In the genomic region with DNA sequence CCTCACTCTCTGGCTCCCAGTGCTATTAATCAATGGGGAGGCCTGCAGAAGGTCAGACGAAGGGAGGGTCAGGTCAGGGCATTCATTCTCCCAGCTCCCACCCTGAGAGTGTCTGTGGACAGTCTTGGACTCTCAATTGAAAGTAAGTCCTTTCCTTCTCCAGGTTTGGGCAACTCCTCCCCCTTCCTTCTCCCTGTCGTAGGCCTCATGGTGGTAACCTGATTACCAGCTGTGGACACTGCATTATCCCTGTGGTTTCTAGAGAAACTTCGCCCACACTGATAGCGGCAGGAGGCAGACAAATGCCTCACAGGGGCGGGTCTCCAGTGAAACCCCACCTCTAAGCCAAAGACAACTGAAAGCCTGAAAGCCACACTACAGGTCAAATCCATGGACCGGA, we compare ENCODE assay signal across 8 cellular contexts. TPM values are rescaled to one million over a fixed set of nuclear protein-coding genes. Genes with fewer than 3 reads are reported as not detected.
DNase-seq lines count a peak whose midpoint lies in the region; ATAC-seq, FAIRE-seq and TF ChIP-seq lines count a peak whose summit lies in the region.

No MANE protein-coding gene starts in this region.

- H3K27ac ChIP-seq in CD4-positive, alpha-beta memory T cell (ENCODE audit: low read depth, low read length): peak overlapping the region; percentile 25
- peak overlapping the region; percentile 57 for H3K27ac ChIP-seq in HL-60 (replicated peaks)
- H3K27ac ChIP-seq in mesendoderm (ENCODE audit: low read depth, low read length): peak overlapping the region; percentile 35

- H3K27me3 Mint-ChIP-seq in CD4-positive, alpha-beta memory T cell: no peaks in the 10 kb centered on the region

- H3K36me3 Mint-ChIP-seq in CD4-positive, alpha-beta memory T cell: peaks cover 2 to 9% of the 10 kb centered on the region in 2 donors

- no peak overlapping the region for H2BK5ac ChIP-seq in mesendoderm (ENCODE audit: low read length)

- no peak overlapping the region for H3K4me3 ChIP-seq in CD4-positive, alpha-beta memory T cell (ENCODE audit: low read length in 2 of 2)
- H3K4me3 ChIP-seq in HL-60 (replicated peaks; ENCODE audit: insufficient read depth, low read length) (no peak overlapping the region), mesendoderm (ENCODE audit: low read length) (no peak overlapping the region)

- ATAC-seq in HG03095 (IDR thresholded peaks at IDR 0.05; ENCODE audit: unreplicated experiment): no peak

- CTCF ChIA-PET in CD4-positive, alpha-beta memory T cell (lab: Charles Lee; ENCODE audit: partially characterized antibody): interaction anchor here (0.7 to 3.7 kb wide), 7 partner anchors 8 to 65 kb away, joined by 3 to 17 read pairs (median 3); no protein-coding TSS in a partner anchor

- TF ChIP-seq POLR2A in GM12892 (IDR thresholded peaks at IDR 0.05; ENCODE audit: low read depth, low read length): no peak

- H3K23ac ChIP-seq in mesendoderm (ENCODE audit: low read length): no peak overlapping the region

- H3K27me3 ChIP-seq in CD4-positive, alpha-beta memory T cell (ENCODE audit: insufficient read depth, low read length): no peaks in the 10 kb centered on the region
- H3K27me3 ChIP-seq in HL-60 (ENCODE audit: insufficient read depth, poor library complexity, severe bottlenecking): no peaks in the 10 kb centered on the region
- no peaks in the 10 kb centered on the region for H3K27me3 ChIP-seq in mesendoderm (ENCODE audit: insufficient read depth, low read length, poor library complexity)

- H3K27ac Mint-ChIP-seq in CD4-positive, alpha-beta memory T cell: peak overlapping the region; percentile 76 to 95 (median 88)

- H3K4me3 Mint-ChIP-seq in CD4-positive, alpha-beta memory T cell: peak overlapping the region in 7 of 8 donors; percentile 59 to 92 (median 78)

- no peaks in the 10 kb centered on the region for H3K9me3 ChIP-seq in CD4-positive, alpha-beta memory T cell (ENCODE audit: control insufficient read depth in 1 of 2, low read length in 2 of 2)

- no peak overlapping the region for H4K8ac ChIP-seq in mesendoderm (ENCODE audit: low read depth, low read length)

- no peak overlapping the region for H2AK5ac ChIP-seq in mesendoderm (ENCODE audit: low read length)

- H3K9ac ChIP-seq in mesendoderm (ENCODE audit: low read length): peak overlapping the region; percentile 7

- peaks cover 0 to under 1% (median 0%) of the 10 kb centered on the region in 8 donors for H3K9me3 Mint-ChIP-seq in CD4-positive, alpha-beta memory T cell

- no peak for FAIRE-seq in GM12892 (lab: Jason Lieb, UNC)

- no peak overlapping the region for H3K18ac ChIP-seq in mesendoderm (ENCODE audit: low read length)

- no peak overlapping the region for H4K5ac ChIP-seq in mesendoderm (ENCODE audit: low read length)

- H3K79me1 ChIP-seq in mesendoderm (ENCODE audit: low read length): peaks cover 14% of the 10 kb centered on the region

- H3K4me1 Mint-ChIP-seq in CD4-positive, alpha-beta memory T cell: peaks cover 66 to 100% (median 86%) of the 10 kb centered on the region in 4 donors

- H3K4me2 ChIP-seq in mesendoderm (ENCODE audit: low read length): peak overlapping the region; percentile 22

- POLR2A ChIA-PET in CD4-positive, alpha-beta memory T cell (lab: Charles Lee; ENCODE audit: partially characterized antibody): interaction anchor here (0.6 to 2.1 kb wide), 4 partner anchors 12 to 433 kb away, joined by 3 to 6 read pairs (median 4); partner anchors contain the start of gene SLC25A19

- no peak for DNase-seq in CD4-positive, alpha-beta memory T cell
- DNase-seq in HL-60 (ENCODE audit: low read depth in 1 of 2, low spot score in 1 of 2) (peak in 1 of 2 experiments; percentile 61), mesendoderm (peak; percentile 82), kidney glomerular epithelial cell (lab: John Stamatoyannopoulos, UW) (no peak), NCI-H774 (lab: John Stamatoyannopoulos, UW) (no peak), GM12892 (ENCODE audit: insufficient read length) (no peak)
- DNase-seq in activated T-cell treated with anti-CD3 and anti-CD28 coated beads, Interleukin-2, amount 50 U/mL, for 48 hours: peak; percentile 56 to 64

- peaks cover 27% of the 10 kb centered on the region for H3K79me2 ChIP-seq in mesendoderm (ENCODE audit: control insufficient read depth, insufficient read depth, low read length)

- no peak for TF ChIP-seq CTCF in HL-60 (IDR thresholded peaks at IDR 0.05; ENCODE audit: insufficient read depth, low read length)

- no CpG with 5 or more reads among the region's 6 CpGs for WGBS in mesendoderm (ENCODE audit: extremely low coverage, insufficient coverage, low lambda C conversion rate)

- no peak overlapping the region for H2BK120ac ChIP-seq in mesendoderm (ENCODE audit: low read depth, low read length)

- peak overlapping the region; percentile 73 for H3K56ac ChIP-seq in mesendoderm (ENCODE audit: low read length)

- H2BK15ac ChIP-seq in mesendoderm (replicated peaks; ENCODE audit: low read depth): no peak overlapping the region

- no peak overlapping the region for H3K4ac ChIP-seq in mesendoderm (ENCODE audit: low read depth, low read length)

- peaks cover 97% of the 10 kb centered on the region for H3K4me1 ChIP-seq in CD4-positive, alpha-beta memory T cell (ENCODE audit: insufficient read depth, low read length)
- H3K4me1 ChIP-seq in mesendoderm (ENCODE audit: control insufficient read depth, low read depth, low read length): peaks cover 12% of the 10 kb centered on the region

- no peaks in the 10 kb centered on the region for H3K36me3 ChIP-seq in CD4-positive, alpha-beta memory T cell (ENCODE audit: insufficient read depth, low read length)
- H3K36me3 ChIP-seq in mesendoderm (ENCODE audit: control insufficient read depth, insufficient read depth, low read length): no peaks in the 10 kb centered on the region

- intact Hi-C loops in CD4-positive, alpha-beta memory T cell (cut with micrococcal nuclease): no loop called here

RNA-seq across cellular contexts. Expression of gene SLC25A19, which starts 57.7 kb away (rescaled TPM):
- 10 to 100 TPM; 19.8 to 21.8 TPM for total RNA-seq in CD4-positive, alpha-beta memory T cell
- 10 to 100 TPM; 13.2 to 15.4 TPM for polyA plus RNA-seq in CD4-positive, alpha-beta memory T cell
- 25.8 TPM for polyA plus RNA-seq in mesendoderm (2013, experiment 1 of 2)
- polyA plus RNA-seq in mesendoderm (2013, experiment 2 of 2): 28.6 TPM
- 56.3 TPM for polyA plus RNA-seq in GM12892 (2012; ENCODE audit: missing spikeins)

RNA-seq across cellular contexts. Expression of gene GRB2, which starts 58.6 kb away (rescaled TPM):
- total RNA-seq in CD4-positive, alpha-beta memory T cell: 100 to 1,000 TPM; 131 to 133 TPM
- 100 to 1,000 TPM; 129 to 155 TPM for polyA plus RNA-seq in CD4-positive, alpha-beta memory T cell
- 144 TPM for polyA plus RNA-seq in mesendoderm (2013, experiment 1 of 2)
- 132 TPM for polyA plus RNA-seq in mesendoderm (2013, experiment 2 of 2)
- 169 TPM for polyA plus RNA-seq in GM12892 (2012; ENCODE audit: missing spikeins)

Comparison
In these comparisons a context has a peak if more than half of its experiments do, and no peak if none do; other contexts are left out.
1. DNase-seq: peak in activated T-cell treated with anti-CD3 and anti-CD28 coated beads, Interleukin-2, amount 50 U/mL, for 48 hours (2 of 2) and mesendoderm (single experiment); none in CD4-positive, alpha-beta memory T cell (0 of 5), kidney glomerular epithelial cell (single experiment), NCI-H774 (single experiment) and GM12892 (single experiment).
2. Peak in every context shown above with its lines, with median percentiles within 50 percentile points of each other: H3K27ac ChIP-seq.